ENCODE assay signal across 8 cellular contexts in the genomic region with DNA sequence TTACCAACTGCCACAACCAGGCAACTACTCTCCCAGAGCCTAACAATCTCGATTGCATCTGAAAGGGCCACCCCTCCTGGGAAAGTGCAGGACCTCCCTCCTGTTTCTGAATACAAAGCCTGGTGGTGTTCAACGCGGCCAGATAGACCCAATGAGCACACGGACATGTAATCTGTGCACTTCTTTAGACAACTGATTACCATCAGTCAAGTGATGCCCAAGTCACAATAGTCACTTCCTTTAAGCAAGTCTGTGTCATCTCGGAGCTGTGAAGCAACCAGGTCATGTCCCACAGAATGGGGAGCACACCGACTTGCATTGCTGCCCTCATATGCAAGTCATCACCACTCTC. TPM values are rescaled to one million over a fixed set of nuclear protein-coding genes. Genes with fewer than 3 reads are reported as not detected.
DNase-seq lines count a peak whose midpoint lies in the region; ATAC-seq, FAIRE-seq and TF ChIP-seq lines count a peak whose summit lies in the region.

No MANE protein-coding gene starts in this region.

- H3K79me2 ChIP-seq in OCI-LY7 (ENCODE audit: insufficient read depth, low read depth, low read length): no peaks in the 10 kb centered on the region

- peak overlapping the region; percentile 100 for H3K27ac Mint-ChIP-seq in MCF 10A (ENCODE audit: low read depth, unreplicated experiment)

- H3K4me3 Mint-ChIP-seq in MCF 10A (ENCODE audit: unreplicated experiment): peak overlapping the region; percentile 83

- H3K4me2 ChIP-seq in OCI-LY7 (ENCODE audit: low read length): peak overlapping the region; percentile 82

- peak overlapping the region; percentile 72 for H3K4me3 ChIP-seq in OCI-LY7 (ENCODE audit: low read depth, low read length, poor library complexity, severe bottlenecking)

- TF ChIP-seq CTCF in OCI-LY7 (conservative IDR thresholded peaks at IDR 0.05; ENCODE audit: low read length) (no peak), MCF 10A (IDR thresholded peaks at IDR 0.05; ENCODE audit: unreplicated experiment) (no peak)

- H3K36me3 ChIP-seq in OCI-LY7 (ENCODE audit: insufficient read depth, low read length): no peaks in the 10 kb centered on the region

- no peaks in the 10 kb centered on the region for H3K9me2 ChIP-seq in OCI-LY7 (ENCODE audit: insufficient read depth, low read length)

- H3K36me3 Mint-ChIP-seq in MCF 10A (ENCODE audit: insufficient read depth, unreplicated experiment): no peaks in the 10 kb centered on the region

- peak; percentile 79 for FAIRE-seq in GM19239 (lab: Jason Lieb, UNC)

- peak overlapping the region; percentile 79 for H3K27ac ChIP-seq in OCI-LY7 (ENCODE audit: low read depth, low read length, poor library complexity, severe bottlenecking)

- peaks cover 14% of the 10 kb centered on the region for H3K4me1 Mint-ChIP-seq in MCF 10A (ENCODE audit: insufficient read depth, unreplicated experiment)

- peak overlapping the region; percentile 70 for H2AFZ ChIP-seq in OCI-LY7 (ENCODE audit: low read length)

- no peaks in the 10 kb centered on the region for H3K9me3 Mint-ChIP-seq in MCF 10A (ENCODE audit: unreplicated experiment)

- BruUV-seq in OCI-LY7 (replicated peaks; lab: Mats Ljungman, UMichigan) (no TSS peak), MCF 10A (replicated peaks; lab: Mats Ljungman, UMichigan) (TSS peak; percentile 67)

- H4K20me1 ChIP-seq in OCI-LY7 (ENCODE audit: insufficient read depth, low read length): 0 out of 2 replicates have a peak, but pooled peaks cover 2% of the 10 kb centered on the region

- H3K27me3 Mint-ChIP-seq in MCF 10A (ENCODE audit: insufficient read depth, unreplicated experiment): no peaks in the 10 kb centered on the region

- CTCF ChIA-PET in OCI-LY7 (lab: Charles Lee; ENCODE audit: unreplicated experiment) (no interaction called here), MCF 10A (lab: Yijun Ruan, JAX) (no interaction called here)

- ATAC-seq in HG03280 (IDR thresholded peaks at IDR 0.05; ENCODE audit: unreplicated experiment): peak; percentile 32

- intact Hi-C loops in OCI-LY7 (cut with micrococcal nuclease; ENCODE audit: unreplicated experiment): loop anchor here (2.0 kb wide), 1 partner anchor 626 kb away; a partner anchor contains a TSS
- intact Hi-C loops in MCF 10A (cut with micrococcal nuclease): loop anchor here (10.0 kb wide), 1 partner anchor 502 kb away; no protein-coding TSS in a partner anchor

- peaks cover 12% of the 10 kb centered on the region for H3K9me3 ChIP-seq in OCI-LY7 (ENCODE audit: low read length)

- POLR2A ChIA-PET in OCI-LY7 (lab: Charles Lee): interaction anchor here (0.9 to 1.6 kb wide), 2 partner anchors 10 to 13 kb away, joined by 3 to 4 read pairs; no protein-coding TSS in a partner anchor
- POLR2A ChIA-PET in MCF 10A (lab: Yijun Ruan, JAX): interaction anchor here (0.6 to 2.3 kb wide), 7 partner anchors 9 to 1531 kb away, joined by 3 to 9 read pairs (median 4); no protein-coding TSS in a partner anchor

- DNase-seq in DMS79 treated with DMSO at 0.1 percent for 48 hours (lab: John Stamatoyannopoulos, UW) (peak; percentile 46), GM19239 (ENCODE audit: insufficient read length, low spot score) (no peak), OCI-LY7 (ENCODE audit: low spot score) (peak; percentile 61), MCF 10A (ENCODE audit: unreplicated experiment) (peak; percentile 54), iPS-NIHi7 (ENCODE audit: extremely low spot score) (peak; percentile 39), smooth muscle cell of the brain vasculature (ENCODE audit: low read depth, low spot score) (peak; percentile 12)
- DNase-seq in activated effector memory CD4-positive, alpha-beta T cell treated with anti-CD3 and anti-CD28 coated beads, Interleukin-2, amount 50 U/mL, for 16 hours: no peak

- H3K4me1 ChIP-seq in OCI-LY7 (ENCODE audit: insufficient read depth, low read length, poor library complexity, severe bottlenecking): peaks cover 13% of the 10 kb centered on the region

RNA-seq across cellular contexts. Expression of a gene that starts 0.7 kb away (rescaled TPM):
- 9.8 and 12.3 TPM in 2 replicates for total RNA-seq in OCI-LY7 (2014; rRNA removed; shearing (Covaris generic))
- total RNA-seq in OCI-LY7 (2022): 15.8 and 16.4 TPM in 2 replicates
- 10.0 and 13.4 TPM in 2 replicates for total RNA-seq in MCF 10A (2022)

RNA-seq across cellular contexts. Expression of a gene that starts 42.9 kb away (rescaled TPM):
- not detected in 2 replicates for total RNA-seq in OCI-LY7 (2014; rRNA removed; shearing (Covaris generic))
- 0.04 TPM in 1 of 2 replicates, not detected in the other for total RNA-seq in OCI-LY7 (2022)
- total RNA-seq in MCF 10A (2022): 2.2 and 3.7 TPM in 2 replicates

RNA-seq across cellular contexts. Expression of a gene that starts 48.5 kb away (rescaled TPM):
- not detected in 2 replicates for total RNA-seq in OCI-LY7 (2014; rRNA removed; shearing (Covaris generic))
- not detected in 2 replicates for total RNA-seq in OCI-LY7 (2022)
- not detected in 2 replicates for total RNA-seq in MCF 10A (2022)

Comparison
In these comparisons a context has a peak if more than half of its experiments do, and no peak if none do; other contexts are left out.
1. DNase-seq: peak in DMS79 treated with DMSO at 0.1 percent for 48 hours (single experiment), OCI-LY7 (single experiment), MCF 10A (single experiment), iPS-NIHi7 (single experiment) and smooth muscle cell of the brain vasculature (single experiment); none in GM19239 (single experiment) and activated effector memory CD4-positive, alpha-beta T cell treated with anti-CD3 and anti-CD28 coated beads, Interleukin-2, amount 50 U/mL, for 16 hours (single experiment).